Comparison of ENCODE assay signal across 1 cellular context in genomic region chr16:48613061-48613957, GRCh38.
TF ChIP-seq lines count a peak whose summit lies in the region.

No MANE protein-coding gene starts in this region.

TF ChIP-seq in HepG2, 621 proteins besides CTCF, POLR2A, EP300 and RAD21 (continued from another document and continues in another):
- TF ChIP-seq ZNF280D (CRISPR knock-in tag; IDR thresholded peaks at IDR 0.05) (0 out of 2 replicates have a peak, but pooled peaks have one; percentile 42), CAMTA2 (CRISPR knock-in tag; IDR thresholded peaks at IDR 0.05; ENCODE audit: borderline replicate concordance) (no peak), TEAD3 (CRISPR knock-in tag; optimal IDR thresholded peaks at IDR 0.05; ENCODE audit: borderline replicate concordance) (peak; percentile 88), TFAP4 (IDR thresholded peaks at IDR 0.05; ENCODE audit: borderline replicate concordance, low read depth) (peak; percentile 33; the same call in 1 of the 2 replicates), MXD4 (CRISPR knock-in tag; IDR thresholded peaks at IDR 0.05) (no peak), FOXJ3 (CRISPR knock-in tag; IDR thresholded peaks at IDR 0.05; ENCODE audit: borderline replicate concordance) (no peak), DR1 (CRISPR knock-in tag; IDR thresholded peaks at IDR 0.05) (no peak), ZNF24 (IDR thresholded peaks at IDR 0.05) (no peak), HNRNPL (IDR thresholded peaks at IDR 0.05; ENCODE audit: low read depth, low read length) (no peak), PHF20 (CRISPR knock-in tag; IDR thresholded peaks at IDR 0.05) (no peak), DMAP1 (CRISPR knock-in tag; IDR thresholded peaks at IDR 0.05) (0 out of 2 replicates have a peak, but pooled peaks have one; percentile 26), ZNF292 (CRISPR knock-in tag; IDR thresholded peaks at IDR 0.05; ENCODE audit: borderline replicate concordance, low read depth) (0 out of 2 replicates have a peak, but pooled peaks have one; percentile 53), SOX5 (CRISPR knock-in tag; IDR thresholded peaks at IDR 0.05; ENCODE audit: borderline replicate concordance) (0 out of 2 replicates have a peak, but pooled peaks have one; percentile 5), SOX6 (IDR thresholded peaks at IDR 0.05) (no peak), SOX6 (CRISPR knock-in tag; IDR thresholded peaks at IDR 0.05) (peak; percentile 28; the same call in 1 of the 2 replicates), PRDM15 (CRISPR knock-in tag; IDR thresholded peaks at IDR 0.05) (no peak), KAT7 (CRISPR knock-in tag; IDR thresholded peaks at IDR 0.05; ENCODE audit: borderline replicate concordance) (no peak), HNF4A (CRISPR knock-in tag; IDR thresholded peaks at IDR 0.05) (peak; percentile 43; the same call in 1 of the 2 replicates), AHDC1 (CRISPR knock-in tag; IDR thresholded peaks at IDR 0.05; ENCODE audit: borderline replicate concordance) (peak; percentile 52; the same call in 1 of the 2 replicates), ZNF563 (CRISPR knock-in tag; IDR thresholded peaks at IDR 0.05) (no peak), SRF (IDR thresholded peaks at IDR 0.05; ENCODE audit: low read depth, low read length) (no peak), AFF4 (CRISPR knock-in tag; IDR thresholded peaks at IDR 0.05) (no peak), MBNL3 (CRISPR knock-in tag; conservative IDR thresholded peaks at IDR 0.05) (no peak), SIX1 (CRISPR knock-in tag; IDR thresholded peaks at IDR 0.05; ENCODE audit: borderline replicate concordance) (no peak), ZBTB7A (CRISPR knock-in tag; IDR thresholded peaks at IDR 0.05) (no peak), KLF16 (CRISPR knock-in tag; IDR thresholded peaks at IDR 0.05) (no peak), ELF1 (CRISPR knock-in tag; IDR thresholded peaks at IDR 0.05) (peak; percentile 42), HMGA1 (CRISPR knock-in tag; conservative IDR thresholded peaks at IDR 0.05) (no peak), RXRA (CRISPR knock-in tag; IDR thresholded peaks at IDR 0.05) (no peak), TBP (CRISPR knock-in tag; IDR thresholded peaks at IDR 0.05) (no peak), RFXAP (CRISPR knock-in tag; IDR thresholded peaks at IDR 0.05; ENCODE audit: borderline replicate concordance) (no peak), NONO (IDR thresholded peaks at IDR 0.05) (no peak), NONO (CRISPR knock-in tag; conservative IDR thresholded peaks at IDR 0.05) (no peak), ZNF569 (CRISPR knock-in tag; IDR thresholded peaks at IDR 0.05; ENCODE audit: borderline replicate concordance) (no peak), BHLHE40 (IDR thresholded peaks at IDR 0.05; ENCODE audit: low read length) (no peak), ELF3 (CRISPR knock-in tag; IDR thresholded peaks at IDR 0.05) (peak; percentile 76), HDAC1 (CRISPR knock-in tag; IDR thresholded peaks at IDR 0.05) (0 out of 2 replicates have a peak, but pooled peaks have one; percentile 43), ETV5 (CRISPR knock-in tag; IDR thresholded peaks at IDR 0.05; ENCODE audit: borderline replicate concordance) (peak; percentile 25; the same call in 1 of the 2 replicates), ZNF644 (CRISPR knock-in tag; IDR thresholded peaks at IDR 0.05; ENCODE audit: low read depth) (peak; percentile 61; the same call in 1 of the 2 replicates)
